ENCODE assay signal across 1 cellular context in the genomic region with DNA sequence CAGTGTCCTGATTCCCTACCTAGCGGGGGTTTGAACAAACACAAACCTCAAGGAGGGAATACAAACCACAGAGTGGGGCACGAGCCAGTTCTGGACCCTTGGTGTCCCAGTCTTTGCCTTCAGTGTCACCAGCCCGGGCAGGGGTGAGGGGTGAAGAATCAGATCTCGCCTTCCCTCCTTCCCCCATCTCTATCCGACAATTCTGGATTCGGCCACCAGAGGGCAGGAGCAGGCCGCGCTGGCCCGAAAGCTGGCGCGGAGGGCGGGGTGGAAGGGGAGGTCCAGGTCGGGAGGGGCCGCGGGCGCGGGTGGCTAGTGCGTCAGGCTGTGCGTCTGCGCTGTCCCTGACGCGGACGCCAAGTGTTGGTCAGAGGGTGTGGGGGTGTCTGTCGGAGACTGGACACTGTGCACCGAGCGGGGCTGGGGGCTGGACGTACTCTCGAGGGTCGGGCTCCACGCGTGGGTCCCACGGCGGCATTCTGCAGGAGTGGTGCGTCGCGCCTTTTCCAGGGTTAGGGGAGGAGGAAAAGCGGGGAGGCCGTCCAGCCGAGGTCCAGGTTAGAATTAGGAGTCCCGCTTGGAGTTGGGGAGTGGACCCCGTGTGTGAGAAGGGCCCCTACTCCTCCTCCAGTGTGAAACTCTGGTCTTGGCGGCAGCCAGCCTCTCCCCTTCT.
TF ChIP-seq lines count a peak whose summit lies in the region.

No MANE protein-coding gene starts in this region.

TF ChIP-seq in HepG2, 621 proteins besides CTCF, POLR2A, EP300 and RAD21 (continued from another document and continues in another):
- TF ChIP-seq, protein P1, sequence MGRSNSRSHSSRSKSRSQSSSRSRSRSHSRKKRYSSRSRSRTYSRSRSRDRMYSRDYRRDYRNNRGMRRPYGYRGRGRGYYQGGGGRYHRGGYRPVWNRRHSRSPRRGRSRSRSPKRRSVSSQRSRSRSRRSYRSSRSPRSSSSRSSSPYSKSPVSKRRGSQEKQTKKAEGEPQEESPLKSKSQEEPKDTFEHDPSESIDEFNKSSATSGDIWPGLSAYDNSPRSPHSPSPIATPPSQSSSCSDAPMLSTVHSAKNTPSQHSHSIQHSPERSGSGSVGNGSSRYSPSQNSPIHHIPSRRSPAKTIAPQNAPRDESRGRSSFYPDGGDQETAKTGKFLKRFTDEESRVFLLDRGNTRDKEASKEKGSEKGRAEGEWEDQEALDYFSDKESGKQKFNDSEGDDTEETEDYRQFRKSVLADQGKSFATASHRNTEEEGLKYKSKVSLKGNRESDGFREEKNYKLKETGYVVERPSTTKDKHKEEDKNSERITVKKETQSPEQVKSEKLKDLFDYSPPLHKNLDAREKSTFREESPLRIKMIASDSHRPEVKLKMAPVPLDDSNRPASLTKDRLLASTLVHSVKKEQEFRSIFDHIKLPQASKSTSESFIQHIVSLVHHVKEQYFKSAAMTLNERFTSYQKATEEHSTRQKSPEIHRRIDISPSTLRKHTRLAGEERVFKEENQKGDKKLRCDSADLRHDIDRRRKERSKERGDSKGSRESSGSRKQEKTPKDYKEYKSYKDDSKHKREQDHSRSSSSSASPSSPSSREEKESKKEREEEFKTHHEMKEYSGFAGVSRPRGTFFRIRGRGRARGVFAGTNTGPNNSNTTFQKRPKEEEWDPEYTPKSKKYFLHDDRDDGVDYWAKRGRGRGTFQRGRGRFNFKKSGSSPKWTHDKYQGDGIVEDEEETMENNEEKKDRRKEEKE (IDR thresholded peaks at IDR 0.05): no peak
- no peak for TF ChIP-seq ELF1 (CRISPR knock-in tag; IDR thresholded peaks at IDR 0.05)
- TF ChIP-seq PHF5A (CRISPR knock-in tag; IDR thresholded peaks at IDR 0.05; ENCODE audit: low read depth, unreplicated experiment): no peak
- TF ChIP-seq HOXA7 (CRISPR knock-in tag; IDR thresholded peaks at IDR 0.05): no peak
- no peak for TF ChIP-seq TBP (CRISPR knock-in tag; IDR thresholded peaks at IDR 0.05)
- TF ChIP-seq, protein P2, sequence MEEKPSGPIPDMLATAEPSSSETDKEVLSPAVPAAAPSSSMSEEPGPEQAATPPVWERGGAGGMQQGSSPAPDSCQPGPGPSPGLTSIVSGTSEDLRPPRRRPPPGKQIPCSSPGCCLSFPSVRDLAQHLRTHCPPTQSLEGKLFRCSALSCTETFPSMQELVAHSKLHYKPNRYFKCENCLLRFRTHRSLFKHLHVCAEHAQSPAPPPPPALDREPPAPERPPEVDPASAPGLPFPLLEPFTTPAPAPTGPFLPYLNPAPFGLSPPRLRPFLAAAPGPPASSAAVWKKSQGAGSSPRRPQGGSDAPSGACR (CRISPR knock-in tag; IDR thresholded peaks at IDR 0.05): 0 out of 2 replicates have a peak, but pooled peaks have one; percentile 47
- no peak for TF ChIP-seq MXD4 (CRISPR knock-in tag; IDR thresholded peaks at IDR 0.05)
- no peak for TF ChIP-seq SMYD3 (CRISPR knock-in tag; IDR thresholded peaks at IDR 0.05)
- TF ChIP-seq, protein P3, sequence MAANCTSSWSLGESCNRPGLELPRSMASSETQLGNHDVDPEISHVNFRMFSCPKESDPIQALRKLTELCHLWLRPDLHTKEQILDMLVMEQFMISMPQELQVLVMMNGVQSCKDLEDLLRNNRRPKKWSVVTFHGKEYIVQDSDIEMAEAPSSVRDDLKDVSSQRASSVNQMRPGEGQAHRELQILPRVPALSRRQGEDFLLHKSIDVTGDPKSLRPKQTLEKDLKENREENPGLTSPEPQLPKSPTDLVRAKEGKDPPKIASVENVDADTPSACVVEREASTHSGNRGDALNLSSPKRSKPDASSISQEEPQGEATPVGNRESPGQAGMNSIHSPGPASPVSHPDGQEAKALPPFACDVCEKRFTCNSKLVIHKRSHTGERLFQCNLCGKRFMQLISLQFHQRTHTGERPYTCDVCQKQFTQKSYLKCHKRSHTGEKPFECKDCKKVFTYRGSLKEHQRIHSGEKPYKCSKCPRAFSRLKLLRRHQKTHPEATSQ (CRISPR knock-in tag; IDR thresholded peaks at IDR 0.05; ENCODE audit: borderline replicate concordance): no peak
- no peak for TF ChIP-seq ZNF256 (CRISPR knock-in tag; conservative IDR thresholded peaks at IDR 0.05)
- no peak for TF ChIP-seq ZNF563 (CRISPR knock-in tag; IDR thresholded peaks at IDR 0.05)
- TF ChIP-seq, protein P4, sequence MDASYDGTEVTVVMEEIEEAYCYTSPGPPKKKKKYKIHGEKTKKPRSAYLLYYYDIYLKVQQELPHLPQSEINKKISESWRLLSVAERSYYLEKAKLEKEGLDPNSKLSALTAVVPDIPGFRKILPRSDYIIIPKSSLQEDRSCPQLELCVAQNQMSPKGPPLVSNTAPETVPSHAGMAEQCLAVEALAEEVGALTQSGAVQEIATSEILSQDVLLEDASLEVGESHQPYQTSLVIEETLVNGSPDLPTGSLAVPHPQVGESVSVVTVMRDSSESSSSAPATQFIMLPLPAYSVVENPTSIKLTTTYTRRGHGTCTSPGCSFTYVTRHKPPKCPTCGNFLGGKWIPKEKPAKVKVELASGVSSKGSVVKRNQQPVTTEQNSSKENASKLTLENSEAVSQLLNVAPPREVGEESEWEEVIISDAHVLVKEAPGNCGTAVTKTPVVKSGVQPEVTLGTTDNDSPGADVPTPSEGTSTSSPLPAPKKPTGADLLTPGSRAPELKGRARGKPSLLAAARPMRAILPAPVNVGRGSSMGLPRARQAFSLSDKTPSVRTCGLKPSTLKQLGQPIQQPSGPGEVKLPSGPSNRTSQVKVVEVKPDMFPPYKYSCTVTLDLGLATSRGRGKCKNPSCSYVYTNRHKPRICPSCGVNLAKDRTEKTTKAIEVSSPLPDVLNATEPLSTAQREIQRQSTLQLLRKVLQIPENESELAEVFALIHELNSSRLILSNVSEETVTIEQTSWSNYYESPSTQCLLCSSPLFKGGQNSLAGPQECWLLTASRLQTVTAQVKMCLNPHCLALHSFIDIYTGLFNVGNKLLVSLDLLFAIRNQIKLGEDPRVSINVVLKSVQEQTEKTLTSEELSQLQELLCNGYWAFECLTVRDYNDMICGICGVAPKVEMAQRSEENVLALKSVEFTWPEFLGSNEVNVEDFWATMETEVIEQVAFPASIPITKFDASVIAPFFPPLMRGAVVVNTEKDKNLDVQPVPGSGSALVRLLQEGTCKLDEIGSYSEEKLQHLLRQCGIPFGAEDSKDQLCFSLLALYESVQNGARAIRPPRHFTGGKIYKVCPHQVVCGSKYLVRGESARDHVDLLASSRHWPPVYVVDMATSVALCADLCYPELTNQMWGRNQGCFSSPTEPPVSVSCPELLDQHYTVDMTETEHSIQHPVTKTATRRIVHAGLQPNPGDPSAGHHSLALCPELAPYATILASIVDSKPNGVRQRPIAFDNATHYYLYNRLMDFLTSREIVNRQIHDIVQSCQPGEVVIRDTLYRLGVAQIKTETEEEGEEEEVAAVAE (CRISPR knock-in tag; IDR thresholded peaks at IDR 0.05; ENCODE audit: borderline replicate concordance): no peak
- 0 out of 2 replicates have a peak, but pooled peaks have one; percentile 60 for TF ChIP-seq SNAPC2 (CRISPR knock-in tag; IDR thresholded peaks at IDR 0.05)
- peak; percentile 50; the same call in 1 of the 2 replicates for TF ChIP-seq ZNF350 (CRISPR knock-in tag; IDR thresholded peaks at IDR 0.05; ENCODE audit: borderline replicate concordance, low read depth)
- no peak for TF ChIP-seq ZNF737 (CRISPR knock-in tag; IDR thresholded peaks at IDR 0.05; ENCODE audit: borderline replicate concordance)
- no peak for TF ChIP-seq GABPA (IDR thresholded peaks at IDR 0.05; ENCODE audit: low read depth, low read length)
- TF ChIP-seq GABPA (CRISPR knock-in tag; IDR thresholded peaks at IDR 0.05; ENCODE audit: low read depth): no peak
- no peak for TF ChIP-seq ZSCAN20 (CRISPR knock-in tag; IDR thresholded peaks at IDR 0.05; ENCODE audit: borderline replicate concordance)
- TF ChIP-seq ZNF496 (CRISPR knock-in tag; IDR thresholded peaks at IDR 0.05; ENCODE audit: insufficient replicate concordance): no peak
- no peak for TF ChIP-seq NFE2L1 (CRISPR knock-in tag; IDR thresholded peaks at IDR 0.05; ENCODE audit: borderline replicate concordance)
- TF ChIP-seq, protein P5, sequence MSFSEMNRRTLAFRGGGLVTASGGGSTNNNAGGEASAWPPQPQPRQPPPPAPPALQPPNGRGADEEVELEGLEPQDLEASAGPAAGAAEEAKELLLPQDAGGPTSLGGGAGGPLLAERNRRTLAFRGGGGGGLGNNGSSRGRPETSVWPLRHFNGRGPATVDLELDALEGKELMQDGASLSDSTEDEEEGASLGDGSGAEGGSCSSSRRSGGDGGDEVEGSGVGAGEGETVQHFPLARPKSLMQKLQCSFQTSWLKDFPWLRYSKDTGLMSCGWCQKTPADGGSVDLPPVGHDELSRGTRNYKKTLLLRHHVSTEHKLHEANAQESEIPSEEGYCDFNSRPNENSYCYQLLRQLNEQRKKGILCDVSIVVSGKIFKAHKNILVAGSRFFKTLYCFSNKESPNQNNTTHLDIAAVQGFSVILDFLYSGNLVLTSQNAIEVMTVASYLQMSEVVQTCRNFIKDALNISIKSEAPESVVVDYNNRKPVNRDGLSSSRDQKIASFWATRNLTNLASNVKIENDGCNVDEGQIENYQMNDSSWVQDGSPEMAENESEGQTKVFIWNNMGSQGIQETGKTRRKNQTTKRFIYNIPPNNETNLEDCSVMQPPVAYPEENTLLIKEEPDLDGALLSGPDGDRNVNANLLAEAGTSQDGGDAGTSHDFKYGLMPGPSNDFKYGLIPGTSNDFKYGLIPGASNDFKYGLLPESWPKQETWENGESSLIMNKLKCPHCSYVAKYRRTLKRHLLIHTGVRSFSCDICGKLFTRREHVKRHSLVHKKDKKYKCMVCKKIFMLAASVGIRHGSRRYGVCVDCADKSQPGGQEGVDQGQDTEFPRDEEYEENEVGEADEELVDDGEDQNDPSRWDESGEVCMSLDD (CRISPR knock-in tag; IDR thresholded peaks at IDR 0.05; ENCODE audit: borderline replicate concordance): no peak
- TF ChIP-seq PTBP1 (IDR thresholded peaks at IDR 0.05; ENCODE audit: low read depth, low read length, poor library complexity, severe bottlenecking): no peak
- TF ChIP-seq, protein P6, sequence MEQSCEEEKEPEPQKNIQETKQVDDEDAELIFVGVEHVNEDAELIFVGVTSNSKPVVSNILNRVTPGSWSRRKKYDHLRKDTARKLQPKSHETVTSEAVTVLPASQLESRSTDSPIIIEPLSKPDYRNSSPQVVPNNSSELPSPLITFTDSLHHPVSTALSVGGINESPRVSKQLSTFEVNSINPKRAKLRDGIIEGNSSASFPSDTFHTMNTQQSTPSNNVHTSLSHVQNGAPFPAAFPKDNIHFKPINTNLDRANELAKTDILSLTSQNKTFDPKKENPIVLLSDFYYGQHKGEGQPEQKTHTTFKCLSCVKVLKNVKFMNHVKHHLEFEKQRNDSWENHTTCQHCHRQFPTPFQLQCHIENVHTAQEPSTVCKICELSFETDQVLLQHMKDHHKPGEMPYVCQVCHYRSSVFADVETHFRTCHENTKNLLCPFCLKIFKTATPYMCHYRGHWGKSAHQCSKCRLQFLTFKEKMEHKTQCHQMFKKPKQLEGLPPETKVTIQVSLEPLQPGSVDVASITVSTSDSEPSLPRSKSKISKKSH (CRISPR knock-in tag; IDR thresholded peaks at IDR 0.05; ENCODE audit: borderline replicate concordance): no peak
- TF ChIP-seq, protein P7, sequence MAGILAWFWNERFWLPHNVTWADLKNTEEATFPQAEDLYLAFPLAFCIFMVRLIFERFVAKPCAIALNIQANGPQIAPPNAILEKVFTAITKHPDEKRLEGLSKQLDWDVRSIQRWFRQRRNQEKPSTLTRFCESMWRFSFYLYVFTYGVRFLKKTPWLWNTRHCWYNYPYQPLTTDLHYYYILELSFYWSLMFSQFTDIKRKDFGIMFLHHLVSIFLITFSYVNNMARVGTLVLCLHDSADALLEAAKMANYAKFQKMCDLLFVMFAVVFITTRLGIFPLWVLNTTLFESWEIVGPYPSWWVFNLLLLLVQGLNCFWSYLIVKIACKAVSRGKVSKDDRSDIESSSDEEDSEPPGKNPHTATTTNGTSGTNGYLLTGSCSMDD (CRISPR knock-in tag; IDR thresholded peaks at IDR 0.05): no peak
- TF ChIP-seq FOXM1 (CRISPR knock-in tag; IDR thresholded peaks at IDR 0.05): no peak
- no peak for TF ChIP-seq KLF13 (CRISPR knock-in tag; IDR thresholded peaks at IDR 0.05)
- TF ChIP-seq, protein P8, sequence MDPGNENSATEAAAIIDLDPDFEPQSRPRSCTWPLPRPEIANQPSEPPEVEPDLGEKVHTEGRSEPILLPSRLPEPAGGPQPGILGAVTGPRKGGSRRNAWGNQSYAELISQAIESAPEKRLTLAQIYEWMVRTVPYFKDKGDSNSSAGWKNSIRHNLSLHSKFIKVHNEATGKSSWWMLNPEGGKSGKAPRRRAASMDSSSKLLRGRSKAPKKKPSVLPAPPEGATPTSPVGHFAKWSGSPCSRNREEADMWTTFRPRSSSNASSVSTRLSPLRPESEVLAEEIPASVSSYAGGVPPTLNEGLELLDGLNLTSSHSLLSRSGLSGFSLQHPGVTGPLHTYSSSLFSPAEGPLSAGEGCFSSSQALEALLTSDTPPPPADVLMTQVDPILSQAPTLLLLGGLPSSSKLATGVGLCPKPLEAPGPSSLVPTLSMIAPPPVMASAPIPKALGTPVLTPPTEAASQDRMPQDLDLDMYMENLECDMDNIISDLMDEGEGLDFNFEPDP (CRISPR knock-in tag; conservative IDR thresholded peaks at IDR 0.05): no peak
- no peak for TF ChIP-seq ZNF136 (CRISPR knock-in tag; IDR thresholded peaks at IDR 0.05; ENCODE audit: low read depth)
- TF ChIP-seq ZFP36L2 (CRISPR knock-in tag; IDR thresholded peaks at IDR 0.05): no peak
- TF ChIP-seq STAG1 (CRISPR knock-in tag; IDR thresholded peaks at IDR 0.05): peak; percentile 85
- no peak for TF ChIP-seq SIN3A (IDR thresholded peaks at IDR 0.05; ENCODE audit: borderline replicate concordance, low read depth, low read length)
- TF ChIP-seq ZSCAN25 (CRISPR knock-in tag; IDR thresholded peaks at IDR 0.05): peak; percentile 99
